ENCODE assay signal across 13 cellular contexts in genomic region chr14:21219561-21220111, GRCh38. TPM values are rescaled to one million over a fixed set of nuclear protein-coding genes. Genes with fewer than 3 reads are reported as not detected.
DNase-seq lines count a peak whose midpoint lies in the region; ATAC-seq lines count a peak whose summit lies in the region.
"Had no signal": no experiment of that assay in that cellular context is flagged by ENCODE, and none has a peak within 500 bp of the region (broad histone marks: within the 10 kb centered on the region; RNA-seq: fewer than 3 reads in every experiment).

No MANE protein-coding gene starts in this region.

- H3K27ac ChIP-seq in mesendoderm (ENCODE audit: low read depth, low read length) = no peak overlapping the region
- H3K27ac ChIP-seq: prostate gland had no signal

- H3K27me3 Mint-ChIP-seq in activated naive CD4-positive, alpha-beta T cell treated with anti-CD3 and anti-CD28 coated beads for 36 hours (ENCODE audit: low read depth) = no peaks in the 10 kb centered on the region
- H3K27me3 Mint-ChIP-seq in T-helper 17 cell = no peaks in the 10 kb centered on the region

- no peaks in the 10 kb centered on the region for H3K27me3 ChIP-seq in HAP-1 (ENCODE audit: low read depth)
- H3K27me3 ChIP-seq in mesendoderm (ENCODE audit: insufficient read depth, low read length, poor library complexity) = no peaks in the 10 kb centered on the region

- no peak overlapping the region for H3K56ac ChIP-seq in mesendoderm (ENCODE audit: low read length)

- CTCF ChIA-PET in activated naive CD4-positive, alpha-beta T cell treated with anti-CD3 and anti-CD28 coated beads for 36 hours (lab: Charles Lee) = no interaction called here

- H2BK5ac ChIP-seq in mesendoderm (ENCODE audit: low read length) = no peak overlapping the region

- H3K36me3 ChIP-seq in HAP-1 (replicated peaks) = peaks cover 91% of the 10 kb centered on the region
- H3K36me3 ChIP-seq in mesendoderm (ENCODE audit: control insufficient read depth, insufficient read depth, low read length) = peaks cover 4% of the 10 kb centered on the region
- H3K36me3 ChIP-seq: prostate gland had no signal

- no CpG with 5 or more reads among the region's 4 CpGs for WGBS in mesendoderm (ENCODE audit: extremely low coverage, insufficient coverage, low lambda C conversion rate)

- H3K18ac ChIP-seq in mesendoderm (ENCODE audit: low read length) = no peak overlapping the region

- peaks cover 67% of the 10 kb centered on the region for H3K36me3 Mint-ChIP-seq in activated naive CD4-positive, alpha-beta T cell treated with anti-CD3 and anti-CD28 coated beads for 36 hours (ENCODE audit: low read depth)
- H3K36me3 Mint-ChIP-seq in T-helper 17 cell (ENCODE audit: low read depth) = peaks cover 15% of the 10 kb centered on the region

- in situ Hi-C loops in HAP-1 (cut with MboI; ENCODE audit: low sequenced_read_pairs) = no loop called here

- H2BK120ac ChIP-seq in mesendoderm (ENCODE audit: low read depth, low read length) = no peak overlapping the region

- H4K5ac ChIP-seq in mesendoderm (ENCODE audit: low read length) = no peak overlapping the region

- no peak overlapping the region for H3K4me3 ChIP-seq in HAP-1
- no peak overlapping the region for H3K4me3 ChIP-seq in mesendoderm (ENCODE audit: low read length)
- H3K4me3 ChIP-seq: prostate gland had no signal

- no peak overlapping the region for H3K4me3 Mint-ChIP-seq in activated naive CD4-positive, alpha-beta T cell treated with anti-CD3 and anti-CD28 coated beads for 36 hours
- peak overlapping the region; percentile 66 for H3K4me3 Mint-ChIP-seq in T-helper 17 cell

- peaks cover 9% of the 10 kb centered on the region for H3K79me1 ChIP-seq in mesendoderm (ENCODE audit: low read length)

- peaks cover 70% of the 10 kb centered on the region for H3K79me2 ChIP-seq in mesendoderm (ENCODE audit: control insufficient read depth, insufficient read depth, low read length)

- DNase-seq in activated naive CD4-positive, alpha-beta T cell treated with anti-CD3 and anti-CD28 coated beads for 36 hours = no peak
- no peak for DNase-seq in activated naive CD4-positive, alpha-beta T cell treated with Interleukin-2 at 50 U/mL for 16 hours
- DNase-seq in T-helper 17 cell = no peak
- DNase-seq in fibroblast of peridontal ligament (ENCODE audit: extremely low read depth) = peak; percentile 77
- DNase-seq in stimulated activated naive CD8-positive, alpha-beta T cell treated with anti-CD3 and anti-CD28 coated beads, Interleukin-15, Interleukin-2, amounts not matched to agents 100 U/mL and 50 U/mL, for 24 hours = no peak
- DNase-seq in HAP-1 (ENCODE audit: low spot score in 2 of 2) = no peak
- DNase-seq in mesendoderm = no peak
- DNase-seq: AML-193; foreskin melanocyte; NCI-H187; stimulated activated CD4-positive, alpha-beta T cell treated with anti-CD3 and anti-CD28 coated beads, Interleukin-4, amount 100 ng/mL, for 4 hours had no signal

- H3K27ac Mint-ChIP-seq in activated naive CD4-positive, alpha-beta T cell treated with anti-CD3 and anti-CD28 coated beads for 36 hours = peak overlapping the region; percentile 75
- peak overlapping the region; percentile 94 for H3K27ac Mint-ChIP-seq in T-helper 17 cell

- no peaks in the 10 kb centered on the region for H3K9me3 Mint-ChIP-seq in activated naive CD4-positive, alpha-beta T cell treated with anti-CD3 and anti-CD28 coated beads for 36 hours

- H3K9me3 ChIP-seq in T-helper 17 cell (ENCODE audit: control insufficient read depth, low read length, poor library complexity, severe bottlenecking) (no peaks in the 10 kb centered on the region), HAP-1 (no peaks in the 10 kb centered on the region)
- H3K9me3 ChIP-seq: prostate gland had no signal

- no peak overlapping the region for H3K9ac ChIP-seq in mesendoderm (ENCODE audit: low read length)

- no peak overlapping the region for H2BK15ac ChIP-seq in mesendoderm (replicated peaks; ENCODE audit: low read depth)

- H3K4ac ChIP-seq in mesendoderm (ENCODE audit: low read depth, low read length) = no peak overlapping the region

- peaks cover 13% of the 10 kb centered on the region for H3K4me1 ChIP-seq in HAP-1
- H3K4me1 ChIP-seq in mesendoderm (ENCODE audit: control insufficient read depth, low read depth, low read length) = no peaks in the 10 kb centered on the region

- intact Hi-C loops in activated naive CD4-positive, alpha-beta T cell treated with anti-CD3 and anti-CD28 coated beads for 36 hours (cut with micrococcal nuclease) = loop anchor here (2.0 to 5.0 kb wide), 2 partner anchors 21 to 163 kb away; partner anchors contain the start of gene SUPT16H

- H3K4me2 ChIP-seq in mesendoderm (ENCODE audit: low read length) = no peak overlapping the region

- peaks cover 90% of the 10 kb centered on the region for H3K4me1 Mint-ChIP-seq in activated naive CD4-positive, alpha-beta T cell treated with anti-CD3 and anti-CD28 coated beads for 36 hours (ENCODE audit: low read depth)
- H3K4me1 Mint-ChIP-seq in T-helper 17 cell = peaks cover 61% of the 10 kb centered on the region

- no peak overlapping the region for H3K23ac ChIP-seq in mesendoderm (ENCODE audit: low read length)

- no peak overlapping the region for H4K8ac ChIP-seq in mesendoderm (ENCODE audit: low read depth, low read length)

- ATAC-seq in T-helper 17 cell = no peak
- peak; percentile 15 for ATAC-seq in stimulated activated naive CD8-positive, alpha-beta T cell treated with anti-CD3 and anti-CD28 coated beads, Interleukin-15, Interleukin-2, amounts not matched to agents 100 U/mL and 50 U/mL, for 24 hours
- no peak for ATAC-seq in GM21447 (IDR thresholded peaks at IDR 0.05; ENCODE audit: unreplicated experiment)

- H2AK5ac ChIP-seq in mesendoderm (ENCODE audit: low read length) = no peak overlapping the region

RNA-seq across cellular contexts. Expression of gene HNRNPC, which starts 49.6 kb away (rescaled TPM):
- 1,000 to 10,000 TPM; 1,252 to 1,377 TPM for total RNA-seq in activated naive CD4-positive, alpha-beta T cell treated with anti-CD3 and anti-CD28 coated beads for 36 hours
- 100 to 1,000 TPM; 576 to 580 TPM for total RNA-seq in T-helper 17 cell
- polyA plus RNA-seq in mesendoderm (2013, experiment 1 of 2) = 1,460 TPM
- polyA plus RNA-seq in mesendoderm (2013, experiment 2 of 2) = 1,374 TPM
